ENCODE assay signal across 9 cellular contexts in the genomic region with DNA sequence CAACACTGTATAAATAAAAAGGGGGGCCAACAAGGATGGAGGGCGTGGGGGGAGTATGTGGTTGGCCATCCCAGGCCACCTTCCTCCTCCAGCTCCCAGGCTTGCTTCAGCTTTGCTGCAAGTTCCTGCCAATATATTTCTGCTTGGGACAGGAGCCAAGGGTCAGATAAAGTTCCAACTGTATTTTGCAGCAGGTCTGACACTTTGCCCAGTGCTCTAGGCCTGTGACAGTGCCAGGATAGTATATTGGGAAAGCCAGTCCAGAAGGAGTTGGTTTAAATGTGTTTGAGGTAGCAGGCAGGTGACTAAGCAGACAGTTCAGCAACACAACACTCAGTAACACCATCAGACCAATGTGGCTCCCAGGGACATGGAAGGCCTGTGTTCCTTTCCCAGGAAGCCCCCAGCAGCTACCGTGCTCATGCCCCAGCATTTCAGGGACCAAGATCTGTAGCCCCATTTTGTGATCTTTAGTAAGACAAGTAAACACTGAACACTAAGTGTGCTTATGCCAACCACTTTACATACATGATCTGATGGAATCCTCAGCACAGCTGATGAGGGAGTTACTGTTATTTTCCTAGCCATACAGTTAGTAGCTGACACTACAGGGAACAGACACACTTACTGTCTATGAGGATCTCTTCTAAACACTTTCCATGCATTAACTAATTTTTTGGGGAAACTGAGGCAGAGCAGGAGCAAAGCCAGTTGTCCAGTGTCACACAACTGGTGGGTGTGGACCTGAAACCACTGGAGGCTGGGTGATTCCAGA. TPM values are rescaled to one million over a fixed set of nuclear protein-coding genes. Genes with fewer than 3 reads are reported as not detected.
DNase-seq lines count a peak whose midpoint lies in the region; ATAC-seq and TF ChIP-seq lines count a peak whose summit lies in the region.
"Had no signal": no experiment of that assay in that cellular context is flagged by ENCODE, and none has a peak within 500 bp of the region (broad histone marks: within the 10 kb centered on the region; RNA-seq: fewer than 3 reads in every experiment).

No MANE protein-coding gene starts in this region.

- WGBS in tibial nerve, 2 donors = 11 to 16% methylated on average over 2 of the region's 2 CpGs

- CTCF ChIA-PET in activated CD4-positive, alpha-beta T cell treated with anti-CD3 and anti-CD28 coated beads for 36 hours (lab: Charles Lee) = interaction anchor here (0.6 to 1.8 kb wide), 3 partner anchors 9 to 1246 kb away, joined by 4 to 5 read pairs (median 4); no protein-coding TSS in a partner anchor

- H3K36me3 ChIP-seq in ascending aorta = no peaks in the 10 kb centered on the region
- H3K36me3 ChIP-seq in tibial nerve = no peaks in the 10 kb centered on the region

- H3K27ac ChIP-seq in ascending aorta (peak overlapping the region; percentile 61 to 72), tibial nerve (peak overlapping the region; percentile 41 to 86 (median 70))

- POLR2A ChIA-PET in activated CD4-positive, alpha-beta T cell treated with anti-CD3 and anti-CD28 coated beads for 36 hours (lab: Charles Lee) = interaction anchor here (0.6 to 8.2 kb wide), 4 partner anchors 11 to 71 kb away, joined by 4 to 104 read pairs (median 8); no protein-coding TSS in a partner anchor

- peak in 1 of 2 donors; percentile 66 for TF ChIP-seq EP300 in tibial nerve (IDR thresholded peaks at IDR 0.05)

- in situ Hi-C loops in GM13977 (cut with MboI; ENCODE audit: low pct_unique_long_range_greater_than_20kb, low sequenced_read_pairs, unreplicated experiment) (no loop called here), GM13976 (cut with MboI; ENCODE audit: low sequenced_read_pairs, unreplicated experiment) (no loop called here)

- H3K4me1 Mint-ChIP-seq in activated CD4-positive, alpha-beta T cell treated with anti-CD3 and anti-CD28 coated beads for 36 hours = peaks cover 66% of the 10 kb centered on the region

- intact Hi-C loops in activated CD4-positive, alpha-beta T cell treated with anti-CD3 and anti-CD28 coated beads for 36 hours (cut with DNase I, micrococcal nuclease) = no loop called here
- intact Hi-C loops in ascending aorta (cut with DNase I) = loop anchor here (5.0 kb wide), 2 partner anchors 38 to 98 kb away; partner anchors contain the start of genes ANAPC16 and ASCC1
- intact Hi-C loops in left colon (cut with DNase I, micrococcal nuclease) = no loop called here

- H3K4me3 ChIP-seq in ascending aorta (no peak overlapping the region), tibial nerve (no peak overlapping the region)

- H3K36me3 Mint-ChIP-seq in activated CD4-positive, alpha-beta T cell treated with anti-CD3 and anti-CD28 coated beads for 36 hours (ENCODE audit: low read depth) = peaks cover 6% of the 10 kb centered on the region

- H3K27me3 ChIP-seq in ascending aorta (no peaks in the 10 kb centered on the region), tibial nerve (no peaks in the 10 kb centered on the region)

- no peak overlapping the region for H3K4me3 Mint-ChIP-seq in activated CD4-positive, alpha-beta T cell treated with anti-CD3 and anti-CD28 coated beads for 36 hours

- DNase-seq in activated CD4-positive, alpha-beta T cell treated with anti-CD3 and anti-CD28 coated beads for 36 hours = no peak
- DNase-seq in activated CD4-positive, alpha-beta T cell treated with anti-CD3 and anti-CD28 coated beads for 1 hour = no peak
- DNase-seq in ascending aorta (ENCODE audit: low spot score in 2 of 2) (peak in 1 of 2 donors; percentile 91), left colon (peak; percentile 62 to 80), tibial nerve (ENCODE audit: low spot score in 2 of 2) (peak in 1 of 2 donors; percentile 62), GM13977 (ENCODE audit: low spot score) (no peak), GM13976 (ENCODE audit: low spot score) (no peak)
- DNase-seq: COR-L47 had no signal

- H3K27me3 Mint-ChIP-seq in activated CD4-positive, alpha-beta T cell treated with anti-CD3 and anti-CD28 coated beads for 36 hours = no peaks in the 10 kb centered on the region

- no peaks in the 10 kb centered on the region for H3K9me3 Mint-ChIP-seq in activated CD4-positive, alpha-beta T cell treated with anti-CD3 and anti-CD28 coated beads for 36 hours (ENCODE audit: low read depth)

- TF ChIP-seq POLR2A in tibial nerve (IDR thresholded peaks at IDR 0.05) = no peak

- H3K4me1 ChIP-seq in ascending aorta (peaks cover 21 to 38% of the 10 kb centered on the region in 2 donors), tibial nerve (peaks cover 0 to 64% (median 42%) of the 10 kb centered on the region in 4 donors)

- no peak for TF ChIP-seq CTCF in ascending aorta (IDR thresholded peaks at IDR 0.05)
- no peak for TF ChIP-seq CTCF in tibial nerve (IDR thresholded peaks at IDR 0.05)
- TF ChIP-seq CTCF in GM13977 (IDR thresholded peaks at IDR 0.05; ENCODE audit: extremely low read depth, insufficient read depth, missing control alignments) = no peak
- no peak for TF ChIP-seq CTCF in GM13976 (IDR thresholded peaks at IDR 0.05; ENCODE audit: borderline replicate concordance, control extremely low read depth, extremely low read depth, insufficient read depth, missing control alignments)

- H3K9me3 ChIP-seq in ascending aorta = no peaks in the 10 kb centered on the region
- no peaks in the 10 kb centered on the region for H3K9me3 ChIP-seq in tibial nerve

- peak overlapping the region; percentile 92 for H3K27ac Mint-ChIP-seq in activated CD4-positive, alpha-beta T cell treated with anti-CD3 and anti-CD28 coated beads for 36 hours

- no peak for ATAC-seq in activated CD4-positive, alpha-beta T cell treated with anti-CD3 and anti-CD28 coated beads for 36 hours
- ATAC-seq in left colon = peak; percentile 63
- no peak for ATAC-seq in HG02884 (IDR thresholded peaks at IDR 0.05; ENCODE audit: unreplicated experiment)

RNA-seq across cellular contexts. Expression of gene DNAJB12, which starts 38.9 kb away (rescaled TPM):
- 10 to 100 TPM; 19.7 to 21.9 TPM for total RNA-seq in activated CD4-positive, alpha-beta T cell treated with anti-CD3 and anti-CD28 coated beads for 36 hours
- total RNA-seq in ascending aorta = 46.1 TPM
- total RNA-seq in left colon = 10 to 100 TPM; 36.9 to 38.5 TPM
- 100 to 1,000 TPM in 2 of 4 donors, 10 to 100 TPM in 2; 81.3 to 115 (median 98.9) TPM for total RNA-seq in tibial nerve

RNA-seq across cellular contexts. Expression of gene DDIT4, which starts 42.1 kb away (rescaled TPM):
- total RNA-seq in activated CD4-positive, alpha-beta T cell treated with anti-CD3 and anti-CD28 coated beads for 36 hours = 1,000 to 10,000 TPM in 1 of 2 experiments, 100 to 1,000 TPM in 1; 750 to 1,039 TPM
- total RNA-seq in ascending aorta = 394 TPM
- 100 to 1,000 TPM in 1 of 2 donors, 10 to 100 TPM in 1; 60.1 to 210 TPM for total RNA-seq in left colon
- 1,000 to 10,000 TPM; 1,317 to 2,202 (median 1,604) TPM for total RNA-seq in tibial nerve

Comparison
In these comparisons a context has a peak if more than half of its experiments do, and no peak if none do; other contexts are left out.
1. DNase-seq: peak in left colon (2 of 2); none in activated CD4-positive, alpha-beta T cell treated with anti-CD3 and anti-CD28 coated beads for 36 hours (single experiment), activated CD4-positive, alpha-beta T cell treated with anti-CD3 and anti-CD28 coated beads for 1 hour (single experiment), GM13977 (single experiment) and GM13976 (single experiment).